17 cellular contexts compared by ENCODE assay signal in the genomic region with DNA sequence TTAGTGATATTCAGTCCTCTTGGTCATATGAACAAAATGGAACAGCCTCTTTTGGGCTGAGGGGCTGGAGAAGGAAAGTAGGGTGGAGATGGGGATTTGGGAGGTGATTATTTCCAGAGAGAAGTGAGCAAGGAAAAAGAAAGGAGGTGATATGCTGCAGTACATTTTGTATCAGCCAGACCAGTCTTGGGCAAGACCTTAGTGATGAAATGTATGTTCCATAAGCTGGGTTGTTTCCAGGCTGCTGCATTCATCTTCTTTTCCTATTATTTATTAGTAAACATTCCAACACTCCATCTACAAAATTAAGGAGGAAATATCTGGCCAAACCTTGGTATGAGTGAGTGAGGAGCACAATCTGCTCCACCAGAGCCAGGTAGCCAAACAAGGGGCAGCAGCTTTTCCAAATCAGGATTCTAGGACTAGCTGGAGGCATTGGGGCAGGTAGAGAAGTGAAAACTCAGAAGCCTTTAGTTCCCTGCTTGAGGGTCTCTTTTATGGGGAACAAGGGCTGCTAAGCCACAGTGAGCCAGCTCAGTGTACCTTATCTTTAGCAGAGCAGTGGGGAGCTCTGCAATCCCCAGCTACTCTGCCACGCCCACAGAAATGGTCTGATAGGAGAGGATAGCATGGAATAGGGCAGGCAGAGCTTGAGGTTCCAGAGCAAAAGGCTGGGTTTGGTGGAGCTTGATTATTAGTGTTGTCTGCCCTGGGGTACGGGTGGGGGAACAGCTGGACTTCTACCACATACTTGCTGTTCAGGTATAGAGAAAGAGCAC. TPM values are rescaled to one million over a fixed set of nuclear protein-coding genes. Genes with fewer than 3 reads are reported as not detected.
DNase-seq lines count a peak whose midpoint lies in the region; ATAC-seq and TF ChIP-seq lines count a peak whose summit lies in the region.
"Had no signal": no experiment of that assay in that cellular context is flagged by ENCODE, and none has a peak within 500 bp of the region (broad histone marks: within the 10 kb centered on the region; RNA-seq: fewer than 3 reads in every experiment).

No MANE protein-coding gene starts in this region.

- H3K9me3 Mint-ChIP-seq in MCF 10A (ENCODE audit: unreplicated experiment), result no peaks in the 10 kb centered on the region
- H3K9me3 Mint-ChIP-seq in dendritic cell treated with granulocyte-macrophage colony-stimulating factor and Interleukin-4, amounts not matched to agents 40 ng/mL and 50 ng/mL, for 4 days, result no peaks in the 10 kb centered on the region
- H3K9me3 Mint-ChIP-seq in CD4-positive, alpha-beta memory T cell, result no peaks in the 10 kb centered on the region

- H3K4me3 Mint-ChIP-seq in MCF 10A (ENCODE audit: unreplicated experiment), result no peak overlapping the region
- H3K4me3 Mint-ChIP-seq in dendritic cell treated with granulocyte-macrophage colony-stimulating factor and Interleukin-4, amounts not matched to agents 40 ng/mL and 50 ng/mL, for 4 days, result no peak overlapping the region
- H3K4me3 Mint-ChIP-seq in CD4-positive, alpha-beta memory T cell, result no peak overlapping the region

- H3K9me3 ChIP-seq in mammary epithelial cell (replicated peaks; ENCODE audit: insufficient read depth, low read length) (no peaks in the 10 kb centered on the region), hepatocyte (ENCODE audit: low read depth) (no peaks in the 10 kb centered on the region)
- no peaks in the 10 kb centered on the region for H3K9me3 ChIP-seq in CD4-positive, alpha-beta memory T cell (ENCODE audit: control insufficient read depth in 1 of 2, low read length in 2 of 2)
- H3K9me3 ChIP-seq: Caco-2, HAP-1 had no signal

- no peak overlapping the region for H3K9ac ChIP-seq in mammary epithelial cell (ENCODE audit: insufficient read depth, low read length)

- TF ChIP-seq CTCF in MCF 10A (IDR thresholded peaks at IDR 0.05; ENCODE audit: unreplicated experiment) (no peak), mammary epithelial cell (conservative IDR thresholded peaks at IDR 0.05 in 1 of 2, IDR thresholded peaks at IDR 0.05 in 1 of 2; ENCODE audit: extremely low read depth in 1 of 2, insufficient read depth in 1 of 2, low read depth in 1 of 2, low read length in 2 of 2) (no peak), hepatocyte (IDR thresholded peaks at IDR 0.05; ENCODE audit: poor library complexity) (no peak)

- no peak overlapping the region for H3K27ac ChIP-seq in mammary epithelial cell (ENCODE audit: insufficient read depth, low read depth, low read length)
- H3K27ac ChIP-seq in hepatocyte, result no peak overlapping the region
- H3K27ac ChIP-seq in CD4-positive, alpha-beta memory T cell (ENCODE audit: low read depth, low read length), result no peak overlapping the region
- H3K27ac ChIP-seq: PC-9 had no signal

- CTCF ChIA-PET in MCF 10A (lab: Yijun Ruan, JAX) (interaction anchor here (0.6 to 16.7 kb wide), 7 partner anchors 9 to 413 kb away, joined by 3 to 468 read pairs (median 6); no protein-coding TSS in a partner anchor), mammary epithelial cell (lab: Charles Lee; ENCODE audit: low non-redundant PET) (no interaction called here)
- CTCF ChIA-PET in CD4-positive, alpha-beta memory T cell (lab: Charles Lee; ENCODE audit: partially characterized antibody), result interaction anchor here (0.7 to 13.8 kb wide), 6 partner anchors 10 to 421 kb away, joined by 3 to 220 read pairs (median 5); no protein-coding TSS in a partner anchor

- in situ Hi-C loops in mammary epithelial cell (cut with MboI; ENCODE audit: low sequenced_read_pairs in 2 of 2), result no loop called here

- no TSS peak for BruUV-seq in MCF 10A (replicated peaks; lab: Mats Ljungman, UMichigan)
- BruUV-seq in mammary epithelial cell (replicated peaks; lab: Mats Ljungman, UMichigan), result no TSS peak

- POLR2A ChIA-PET in MCF 10A (lab: Yijun Ruan, JAX), result interaction anchor here (0.7 to 1.8 kb wide), 8 partner anchors 12 to 409 kb away, joined by 3 to 8 read pairs (median 3); a partner anchor contains a TSS
- POLR2A ChIA-PET in CD4-positive, alpha-beta memory T cell (lab: Charles Lee; ENCODE audit: partially characterized antibody), result no interaction called here

- no peak overlapping the region for H3K4me3 ChIP-seq in mammary epithelial cell (replicated peaks in 1 of 3; ENCODE audit: insufficient read depth in 1 of 3, low read depth in 2 of 3, low read length in 3 of 3)
- H3K4me3 ChIP-seq in hepatocyte, result no peak overlapping the region
- H3K4me3 ChIP-seq in CD4-positive, alpha-beta memory T cell (ENCODE audit: low read length in 2 of 2), result no peak overlapping the region
- H3K4me3 ChIP-seq: HAP-1, PC-9 had no signal

- DNase-seq in MCF 10A (ENCODE audit: unreplicated experiment) (peak; percentile 10), mammary epithelial cell (no peak), hepatocyte (ENCODE audit: low spot score) (peak; percentile 15), NCI-H82 (lab: John Stamatoyannopoulos, UW) (no peak)
- DNase-seq in CD4-positive, alpha-beta memory T cell, result no peak
- DNase-seq: 8988T, C1 segment of cervical spinal cord, Caco-2, DMS53, NCI-H1417, NCI-H2081, PC-9 had no signal

- H3K4me1 ChIP-seq in mammary epithelial cell (ENCODE audit: insufficient read depth, low read length) (no peaks in the 10 kb centered on the region), hepatocyte (ENCODE audit: insufficient read depth) (no peaks in the 10 kb centered on the region)
- H3K4me1 ChIP-seq in CD4-positive, alpha-beta memory T cell (ENCODE audit: insufficient read depth, low read length), result no peaks in the 10 kb centered on the region
- H3K4me1 ChIP-seq: HAP-1 had no signal

- 65% methylated on average over 2 of the region's 2 CpGs for WGBS in mammary epithelial cell (ENCODE audit: low coverage, missing lambda C conversion rate)
- 83% methylated on average over 2 of the region's 2 CpGs for WGBS in hepatocyte (ENCODE audit: low lambda C conversion rate, missing lambda C conversion rate)

- no peaks in the 10 kb centered on the region for H3K9me2 ChIP-seq in hepatocyte (replicated peaks; ENCODE audit: insufficient read depth)

- H3K27ac Mint-ChIP-seq in MCF 10A (ENCODE audit: low read depth, unreplicated experiment), result peak overlapping the region; percentile 59
- H3K27ac Mint-ChIP-seq in dendritic cell treated with granulocyte-macrophage colony-stimulating factor and Interleukin-4, amounts not matched to agents 40 ng/mL and 50 ng/mL, for 4 days, result peak overlapping the region; percentile 31
- H3K27ac Mint-ChIP-seq in CD4-positive, alpha-beta memory T cell, result peak overlapping the region in 1 of 7 donors; percentile 55

- ATAC-seq in HG03469 (IDR thresholded peaks at IDR 0.05; ENCODE audit: unreplicated experiment) (no peak), HG03378 (IDR thresholded peaks at IDR 0.05; ENCODE audit: unreplicated experiment) (no peak)

- no peaks in the 10 kb centered on the region for H4K20me1 ChIP-seq in mammary epithelial cell (ENCODE audit: insufficient read depth, low read length)
- H4K20me1 ChIP-seq in hepatocyte (ENCODE audit: insufficient read depth, poor library complexity, severe bottlenecking), result no peaks in the 10 kb centered on the region

- no peaks in the 10 kb centered on the region for H3K27me3 Mint-ChIP-seq in MCF 10A (ENCODE audit: insufficient read depth, unreplicated experiment)
- H3K27me3 Mint-ChIP-seq in dendritic cell treated with granulocyte-macrophage colony-stimulating factor and Interleukin-4, amounts not matched to agents 40 ng/mL and 50 ng/mL, for 4 days, result no peaks in the 10 kb centered on the region
- H3K27me3 Mint-ChIP-seq in CD4-positive, alpha-beta memory T cell, result no peaks in the 10 kb centered on the region

- H3K4me2 ChIP-seq in mammary epithelial cell (ENCODE audit: insufficient read depth, low read depth, low read length), result no peak overlapping the region
- no peak overlapping the region for H3K4me2 ChIP-seq in hepatocyte
- H3K4me2 ChIP-seq: PC-9 had no signal

- intact Hi-C loops in MCF 10A (cut with micrococcal nuclease), result loop anchor here (5.0 kb wide), 1 partner anchor 59 kb away; a partner anchor contains a TSS
- intact Hi-C loops in mammary epithelial cell (cut with micrococcal nuclease), result loop anchor here (5.0 kb wide), 1 partner anchor 359 kb away; no protein-coding TSS in a partner anchor
- intact Hi-C loops in dendritic cell treated with granulocyte-macrophage colony-stimulating factor and Interleukin-4, amounts not matched to agents 40 ng/mL and 50 ng/mL, for 4 days (cut with micrococcal nuclease), result loop anchor here (5.0 to 10.0 kb wide), 2 partner anchors 241 to 424 kb away; a partner anchor contains a TSS
- intact Hi-C loops in CD4-positive, alpha-beta memory T cell (cut with micrococcal nuclease), result no loop called here

- H3K36me3 ChIP-seq in mammary epithelial cell (ENCODE audit: insufficient read depth, low read length) (no peaks in the 10 kb centered on the region), hepatocyte (replicated peaks; ENCODE audit: insufficient read depth, low read depth) (no peaks in the 10 kb centered on the region)
- H3K36me3 ChIP-seq in CD4-positive, alpha-beta memory T cell (ENCODE audit: insufficient read depth, low read length), result no peaks in the 10 kb centered on the region
- H3K36me3 ChIP-seq: HAP-1 had no signal

- peaks cover 10% of the 10 kb centered on the region for H3K4me1 Mint-ChIP-seq in MCF 10A (ENCODE audit: insufficient read depth, unreplicated experiment)
- H3K4me1 Mint-ChIP-seq in dendritic cell treated with granulocyte-macrophage colony-stimulating factor and Interleukin-4, amounts not matched to agents 40 ng/mL and 50 ng/mL, for 4 days (ENCODE audit: low read depth), result peaks cover 7% of the 10 kb centered on the region
- H3K4me1 Mint-ChIP-seq in CD4-positive, alpha-beta memory T cell, result no peaks in the 10 kb centered on the region

- dilution Hi-C loops in mammary epithelial cell (cut with HindIII; ENCODE audit: low sequenced_read_pairs), result no loop called here

- no peaks in the 10 kb centered on the region for H3K79me2 ChIP-seq in mammary epithelial cell (ENCODE audit: insufficient read depth, low read length)
- H3K79me2 ChIP-seq in hepatocyte, result no peaks in the 10 kb centered on the region

- peaks cover 5% of the 10 kb centered on the region for H3K36me3 Mint-ChIP-seq in MCF 10A (ENCODE audit: insufficient read depth, unreplicated experiment)
- H3K36me3 Mint-ChIP-seq in dendritic cell treated with granulocyte-macrophage colony-stimulating factor and Interleukin-4, amounts not matched to agents 40 ng/mL and 50 ng/mL, for 4 days (ENCODE audit: low read depth), result no peaks in the 10 kb centered on the region
- H3K36me3 Mint-ChIP-seq in CD4-positive, alpha-beta memory T cell, result no peaks in the 10 kb centered on the region

- H2AFZ ChIP-seq in mammary epithelial cell (ENCODE audit: low read depth, low read length) (no peak overlapping the region), hepatocyte (no peak overlapping the region)
- H2AFZ ChIP-seq: PC-9 had no signal

- no peaks in the 10 kb centered on the region for H3K27me3 ChIP-seq in mammary epithelial cell (ENCODE audit: insufficient read depth, low read length)
- H3K27me3 ChIP-seq in hepatocyte, result no peaks in the 10 kb centered on the region
- H3K27me3 ChIP-seq in CD4-positive, alpha-beta memory T cell (ENCODE audit: insufficient read depth, low read length), result no peaks in the 10 kb centered on the region

RNA-seq across cellular contexts. Expression of a gene that starts 19.5 kb away (rescaled TPM):
- total RNA-seq in MCF 10A (2022) (16.7 and 17.2 TPM in 2 replicates), mammary epithelial cell (10 to 100 TPM; 25.0 to 25.7 TPM), hepatocyte (18.5 and 33.2 TPM in 2 replicates)
- polyA plus RNA-seq in mammary epithelial cell (17.7 TPM), hepatocyte (24.2 and 25.2 TPM in 2 replicates)
- 9.2 TPM for polyA minus RNA-seq in mammary epithelial cell
- 10 to 100 TPM; 22.7 to 26.3 TPM for total RNA-seq in CD4-positive, alpha-beta memory T cell
- 10 to 100 TPM; 16.2 to 21.8 TPM for polyA plus RNA-seq in CD4-positive, alpha-beta memory T cell

RNA-seq across cellular contexts. Expression of a gene that starts 19.7 kb away (rescaled TPM):
- total RNA-seq in MCF 10A (2022), result 36.0 and 50.8 TPM in 2 replicates
- total RNA-seq in mammary epithelial cell, result 10 to 100 TPM; 20.8 to 39.8 TPM
- 22.4 TPM for polyA plus RNA-seq in mammary epithelial cell
- polyA minus RNA-seq in mammary epithelial cell, result 16.5 TPM
- total RNA-seq in hepatocyte, result 27.5 and 28.7 TPM in 2 replicates
- 25.3 and 28.6 TPM in 2 replicates for polyA plus RNA-seq in hepatocyte
- total RNA-seq in CD4-positive, alpha-beta memory T cell, result 10 to 100 TPM; 27.1 to 30.9 TPM
- polyA plus RNA-seq in CD4-positive, alpha-beta memory T cell, result 10 to 100 TPM; 50.2 to 63.9 TPM

RNA-seq across cellular contexts. Expression of a gene that starts 33.5 kb away (rescaled TPM):
- total RNA-seq in MCF 10A (2022) (62.3 and 64.6 TPM in 2 replicates), mammary epithelial cell (10 to 100 TPM; 23.2 to 53.0 TPM), hepatocyte (37.3 and 39.5 TPM in 2 replicates)
- polyA plus RNA-seq in mammary epithelial cell (20.1 TPM), hepatocyte (29.1 and 40.0 TPM in 2 replicates)
- polyA minus RNA-seq in mammary epithelial cell, result 29.3 TPM
- total RNA-seq in CD4-positive, alpha-beta memory T cell, result 10 to 100 TPM; 63.7 to 67.9 TPM
- polyA plus RNA-seq in CD4-positive, alpha-beta memory T cell, result 10 to 100 TPM; 10.1 to 29.9 TPM

RNA-seq across cellular contexts. Expression of a gene that starts 56.9 kb away (rescaled TPM):
- total RNA-seq in MCF 10A (2022), result 0.14 and 0.69 TPM in 2 replicates
- total RNA-seq in mammary epithelial cell, result under 1 TPM in 1 of 2 donors, not detected in 1; 0.17 TPM
- polyA plus RNA-seq in mammary epithelial cell, result 0.10 TPM
- polyA minus RNA-seq in mammary epithelial cell, result not detected
- total RNA-seq in hepatocyte, result 0.07 and 0.76 TPM in 2 replicates
- 1.7 TPM in 1 of 2 replicates, not detected in the other for polyA plus RNA-seq in hepatocyte
- under 1 TPM in 1 of 2 experiments, not detected in 1; 0.47 TPM for total RNA-seq in CD4-positive, alpha-beta memory T cell
- not detected for polyA plus RNA-seq in CD4-positive, alpha-beta memory T cell
- total RNA-seq: LHCN-M2 had no signal

Comparison
In these comparisons a context has a peak if more than half of its experiments do, and no peak if none do; other contexts are left out.
1. DNase-seq: peak in MCF 10A (single experiment) and hepatocyte (single experiment); none in mammary epithelial cell (single experiment), NCI-H82 (single experiment) and CD4-positive, alpha-beta memory T cell (0 of 5).